In genomic region chr17:51056813-51057510, GRCh38 we compare ENCODE assay signal across 8 cellular contexts.
A peak's percentile ranks its signal among the peaks of the same experiment; 100 is the strongest.
DNase-seq lines count a peak whose midpoint lies in the region; ATAC-seq and TF ChIP-seq lines count a peak whose summit lies in the region.

No MANE protein-coding gene starts in this region.

- TF ChIP-seq CTCF in VCaP (conservative IDR thresholded peaks at IDR 0.05) = peak; percentile 88

- H3K9ac ChIP-seq in neuronal stem cell (ENCODE audit: low read depth, low read length, poor library complexity) = no peak overlapping the region

- H3K4me3 ChIP-seq in neuronal stem cell (ENCODE audit: low read length in 2 of 2) = no peak overlapping the region

- H3K4me1 ChIP-seq in neuronal stem cell (ENCODE audit: control insufficient read depth in 2 of 2, insufficient read depth in 1 of 2, low read depth in 1 of 2, low read length in 2 of 2) = peaks cover 1 to 17% of the 10 kb centered on the region in 2 donors

- H3K4me2 ChIP-seq in neuronal stem cell (ENCODE audit: insufficient read depth, low read length, poor library complexity, severe bottlenecking) = no peak overlapping the region

- no peak overlapping the region for H4K91ac ChIP-seq in neuronal stem cell (ENCODE audit: low read depth, low read length, poor library complexity)

- H2BK5ac ChIP-seq in neuronal stem cell (ENCODE audit: low read length) = no peak overlapping the region

- no peak overlapping the region for H4K8ac ChIP-seq in neuronal stem cell (ENCODE audit: low read depth, low read length)

- no peak overlapping the region for H2BK12ac ChIP-seq in neuronal stem cell (ENCODE audit: low read length)

- no peak overlapping the region for H2AFZ ChIP-seq in neuronal stem cell (ENCODE audit: low read length)

- no peak overlapping the region for H3K4ac ChIP-seq in neuronal stem cell (ENCODE audit: low read length)

- H3K27ac ChIP-seq in VCaP (no peak overlapping the region), neuronal stem cell (replicated peaks; ENCODE audit: low read length) (peak overlapping the region; percentile 61)

- H3K27me3 ChIP-seq in neuronal stem cell (ENCODE audit: control insufficient read depth in 3 of 3, insufficient read depth in 3 of 3, low read depth in 1 of 3, low read length in 3 of 3) = no peaks in the 10 kb centered on the region

- H3K14ac ChIP-seq in neuronal stem cell (ENCODE audit: low read length) = no peak overlapping the region

- no peak overlapping the region for H2BK15ac ChIP-seq in neuronal stem cell (ENCODE audit: low read length)

- peak overlapping the region; percentile 40 for H3K18ac ChIP-seq in neuronal stem cell (ENCODE audit: low read length)

- no peak overlapping the region for H2AK5ac ChIP-seq in neuronal stem cell (ENCODE audit: low read depth, low read length)

- peak; percentile 78 for DNase-seq in Ammon's horn (ENCODE audit: low spot score)
- peak; percentile 84 for DNase-seq in GM04503 (ENCODE audit: low read depth)
- DNase-seq in NAMALWA (ENCODE audit: low spot score) = peak; percentile 82
- peak; percentile 68 for DNase-seq in fibroblast of the conjunctiva (ENCODE audit: low read depth)
- DNase-seq in neuronal stem cell (ENCODE audit: low spot score) = peak; percentile 56
- DNase-seq in activated effector memory CD4-positive, alpha-beta T cell treated with anti-CD3 and anti-CD28 coated beads, Interleukin-2, amount 50 U/mL, for 16 hours = no peak

- H3K23ac ChIP-seq in neuronal stem cell (ENCODE audit: low read depth, low read length, poor library complexity) = no peak overlapping the region

- H3K79me1 ChIP-seq in neuronal stem cell (ENCODE audit: low read depth, low read length) = no peaks in the 10 kb centered on the region

- H3K36me3 ChIP-seq in neuronal stem cell (replicated peaks in 1 of 2; ENCODE audit: control insufficient read depth in 2 of 2, insufficient read depth in 2 of 2, low read length in 2 of 2) = peaks cover 0 to 2% of the 10 kb centered on the region in 2 donors

- H3K9me3 ChIP-seq in neuronal stem cell (replicated peaks in 1 of 2; ENCODE audit: control insufficient read depth in 2 of 2, insufficient read depth in 1 of 2, low read depth in 1 of 2, low read length in 2 of 2) = no peaks in the 10 kb centered on the region

- WGBS in neuronal stem cell (ENCODE audit: extremely low coverage in 2 of 2, insufficient read length in 2 of 2, insufficient replicate concordance in 1 of 2), 2 donors = no CpG with 5 or more reads among the region's 1 CpG

- no peak overlapping the region for H2BK120ac ChIP-seq in neuronal stem cell (ENCODE audit: low read depth, low read length)

- ATAC-seq in GM18873 (IDR thresholded peaks at IDR 0.05; ENCODE audit: low FRiP score, unreplicated experiment) = no peak
